11 cellular contexts compared by ENCODE assay signal in the genomic region with DNA sequence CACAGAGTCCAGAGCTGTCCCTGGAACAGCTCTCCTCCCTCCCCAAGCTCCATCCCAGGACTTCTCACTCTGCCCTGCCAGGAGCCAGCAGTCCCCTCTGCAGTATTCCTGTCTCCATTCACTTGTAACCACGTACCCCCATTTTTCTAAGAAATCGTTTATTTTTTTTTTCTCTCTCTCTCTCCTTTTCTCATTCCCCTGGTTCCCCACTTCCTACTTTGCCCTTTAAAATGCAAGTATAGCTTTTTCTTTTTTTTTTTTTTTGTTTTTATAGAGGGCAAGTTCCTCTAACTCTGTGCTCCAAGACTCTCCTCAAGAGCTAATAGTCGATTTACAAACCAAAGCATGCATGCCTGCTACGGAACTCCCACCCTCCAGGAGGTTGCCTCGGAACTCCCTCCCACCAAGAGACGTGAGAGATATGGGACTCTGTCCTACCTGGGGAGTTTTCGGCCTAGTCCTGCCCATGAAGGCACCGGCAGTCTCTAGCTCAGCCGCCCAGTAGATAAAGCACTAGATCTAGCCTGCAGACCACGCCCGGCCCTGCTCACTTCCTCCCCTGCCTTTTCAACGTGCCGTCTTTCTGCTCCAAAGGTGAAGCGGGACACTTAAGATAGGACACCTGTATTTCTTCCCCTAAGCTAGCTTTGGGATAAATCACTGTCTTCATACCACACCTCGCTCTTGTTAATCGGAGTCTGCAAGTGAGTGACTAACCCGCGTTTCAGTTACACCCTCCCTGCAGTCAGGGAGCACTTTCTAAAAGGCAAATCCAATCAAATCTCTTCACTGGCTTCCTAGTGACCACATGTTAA. TPM values are rescaled to one million over a fixed set of nuclear protein-coding genes. Genes with fewer than 3 reads are reported as not detected.
A peak's percentile ranks its signal among the peaks of the same experiment; 100 is the strongest.
DNase-seq lines count a peak whose midpoint lies in the region; ATAC-seq and TF ChIP-seq lines count a peak whose summit lies in the region.
"Had no signal": no experiment of that assay in that cellular context is flagged by ENCODE, and none has a peak within 500 bp of the region (broad histone marks: within the 10 kb centered on the region; RNA-seq: fewer than 3 reads in every experiment).

No MANE protein-coding gene starts in this region.

- intact Hi-C loops in CD14-positive monocyte (cut with micrococcal nuclease): no loop called here
- intact Hi-C loops in IMR-90 (cut with micrococcal nuclease): no loop called here
- intact Hi-C loops in activated CD4-positive, alpha-beta memory T cell treated with anti-CD3 and anti-CD28 coated beads for 36 hours (cut with micrococcal nuclease): no loop called here

- POLR2A ChIA-PET in IMR-90 (lab: Charles Lee; ENCODE audit: unreplicated experiment): interaction anchor here (0.6 kb wide), 1 partner anchor 85 kb away, joined by 3 read pairs; no protein-coding TSS in a partner anchor
- POLR2A ChIA-PET in activated CD4-positive, alpha-beta memory T cell treated with anti-CD3 and anti-CD28 coated beads for 36 hours (lab: Charles Lee): interaction anchor here (0.6 to 0.7 kb wide), 2 partner anchors 25 to 42 kb away, joined by 3 to 5 read pairs; no protein-coding TSS in a partner anchor

- no peaks in the 10 kb centered on the region for H3K4me1 ChIP-seq in IMR-90 (ENCODE audit: control insufficient read depth, insufficient read depth, low read length)
- no peaks in the 10 kb centered on the region for H3K4me1 ChIP-seq in hepatocyte (ENCODE audit: insufficient read depth)
- H3K4me1 ChIP-seq in osteoblast (ENCODE audit: insufficient read depth, low read length): no peaks in the 10 kb centered on the region

- H4K91ac ChIP-seq in IMR-90 (ENCODE audit: insufficient read depth, low read depth, low read length): no peak overlapping the region

- peaks cover 1 to 11% (median 6%) of the 10 kb centered on the region in 3 donors for H3K27me3 Mint-ChIP-seq in CD14-positive monocyte (ENCODE audit: low read depth in 3 of 3)
- no peaks in the 10 kb centered on the region for H3K27me3 Mint-ChIP-seq in activated CD4-positive, alpha-beta memory T cell treated with anti-CD3 and anti-CD28 coated beads for 36 hours

- no peak overlapping the region for H2AK9ac ChIP-seq in IMR-90 (replicated peaks; ENCODE audit: low read depth, low read length, poor library complexity)

- no peak for TF ChIP-seq POLR2A in IMR-90 (IDR thresholded peaks at IDR 0.05; ENCODE audit: low read depth, low read length)

- H2AFZ ChIP-seq in IMR-90 (replicated peaks; ENCODE audit: low read length, poor library complexity) (peak overlapping the region; percentile 69), hepatocyte (no peak overlapping the region), osteoblast (ENCODE audit: low read length) (no peak overlapping the region)

- no peak overlapping the region for H4K8ac ChIP-seq in IMR-90 (ENCODE audit: low read depth in 2 of 2, low read length in 2 of 2)

- H3K36me3 ChIP-seq in IMR-90 (ENCODE audit: control insufficient read depth, insufficient read depth, low read length) (no peaks in the 10 kb centered on the region), hepatocyte (replicated peaks; ENCODE audit: insufficient read depth, low read depth) (no peaks in the 10 kb centered on the region), osteoblast (ENCODE audit: insufficient read depth, low read length) (no peaks in the 10 kb centered on the region)
- H3K36me3 ChIP-seq: BLaER1 treated with 17β-estradiol and CSF1 and Interleukin-3, amounts not matched to agents 10 nM and 100 nM had no signal

- H2BK20ac ChIP-seq in IMR-90 (ENCODE audit: low read depth, low read length): no peak overlapping the region

- H3K27ac ChIP-seq in IMR-90 (ENCODE audit: insufficient read depth, low read length) (no peak overlapping the region), hepatocyte (no peak overlapping the region), osteoblast (ENCODE audit: low read depth, low read length) (no peak overlapping the region)
- H3K27ac ChIP-seq: BLaER1 treated with 17β-estradiol and CSF1 and Interleukin-3, amounts not matched to agents 10 nM and 100 nM had no signal

- no peak overlapping the region for H2BK120ac ChIP-seq in IMR-90 (ENCODE audit: low read depth, low read length)

- no peak overlapping the region for H3K4ac ChIP-seq in IMR-90 (ENCODE audit: low read depth, low read length)

- no peak for TF ChIP-seq CTCF in CD14-positive monocyte (IDR thresholded peaks at IDR 0.05)
- TF ChIP-seq CTCF in IMR-90 (conservative IDR thresholded peaks at IDR 0.05; ENCODE audit: low read depth, low read length): no peak
- TF ChIP-seq CTCF in hepatocyte (IDR thresholded peaks at IDR 0.05; ENCODE audit: poor library complexity): no peak
- TF ChIP-seq CTCF in osteoblast (IDR thresholded peaks at IDR 0.05; ENCODE audit: extremely low read depth, low read depth, low read length): no peak

- H4K20me1 ChIP-seq in IMR-90 (ENCODE audit: insufficient read depth, low read length): no peaks in the 10 kb centered on the region
- no peaks in the 10 kb centered on the region for H4K20me1 ChIP-seq in hepatocyte (ENCODE audit: insufficient read depth, poor library complexity, severe bottlenecking)
- H4K20me1 ChIP-seq in osteoblast (ENCODE audit: insufficient read depth, low read length): no peaks in the 10 kb centered on the region
- H4K20me1 ChIP-seq: BLaER1 treated with 17β-estradiol and CSF1 and Interleukin-3, amounts not matched to agents 10 nM and 100 nM had no signal

- no peaks in the 10 kb centered on the region for H3K79me1 ChIP-seq in IMR-90 (ENCODE audit: low read depth in 1 of 2, low read length in 2 of 2)

- H3K27ac Mint-ChIP-seq in CD14-positive monocyte: peak overlapping the region in 2 of 7 donors; percentile 50 to 57
- no peak overlapping the region for H3K27ac Mint-ChIP-seq in activated CD4-positive, alpha-beta memory T cell treated with anti-CD3 and anti-CD28 coated beads for 36 hours

- H3K56ac ChIP-seq in IMR-90 (ENCODE audit: extremely low read depth, insufficient read depth, low read length): no peak overlapping the region

- in situ Hi-C loops in IMR-90 (cut with MboI; ENCODE audit: low sequenced_read_pairs): no loop called here

- no peak for ATAC-seq in IMR-90 (ENCODE audit: low read depth)
- no peak for ATAC-seq in GM21619 (IDR thresholded peaks at IDR 0.05; ENCODE audit: unreplicated experiment)

- H2AK5ac ChIP-seq in IMR-90 (ENCODE audit: low read depth, low read length): no peak overlapping the region

- no peak overlapping the region for H3K9ac ChIP-seq in IMR-90 (ENCODE audit: low read depth, low read length)
- H3K9ac ChIP-seq: BLaER1 treated with 17β-estradiol and CSF1 and Interleukin-3, amounts not matched to agents 10 nM and 100 nM had no signal

- dilution Hi-C loops in IMR-90 (cut with HindIII; ENCODE audit: low sequenced_read_pairs, unreplicated experiment): no loop called here

- H3K9me3 Mint-ChIP-seq in CD14-positive monocyte: peaks cover 0 to 3% (median 0%) of the 10 kb centered on the region in 7 donors
- no peaks in the 10 kb centered on the region for H3K9me3 Mint-ChIP-seq in activated CD4-positive, alpha-beta memory T cell treated with anti-CD3 and anti-CD28 coated beads for 36 hours

- H3K36me3 Mint-ChIP-seq in CD14-positive monocyte: no peaks in the 10 kb centered on the region
- peaks cover 3% of the 10 kb centered on the region for H3K36me3 Mint-ChIP-seq in activated CD4-positive, alpha-beta memory T cell treated with anti-CD3 and anti-CD28 coated beads for 36 hours

- peak overlapping the region; percentile 68 to 72 for H3K4me3 Mint-ChIP-seq in CD14-positive monocyte
- peak overlapping the region; percentile 17 for H3K4me3 Mint-ChIP-seq in activated CD4-positive, alpha-beta memory T cell treated with anti-CD3 and anti-CD28 coated beads for 36 hours

- BruUV-seq in IMR-90 (replicated peaks; lab: Mats Ljungman, UMichigan): no TSS peak

- no peak overlapping the region for H3K23ac ChIP-seq in IMR-90 (ENCODE audit: low read depth, low read length)

- H3K18ac ChIP-seq in IMR-90 (ENCODE audit: low read depth, low read length): no peak overlapping the region

- DNase-seq in CD14-positive monocyte (ENCODE audit: low spot score): no peak
- DNase-seq in IMR-90: no peak
- DNase-seq in activated CD4-positive, alpha-beta memory T cell treated with anti-CD3 and anti-CD28 coated beads for 36 hours: no peak
- DNase-seq in hepatocyte (ENCODE audit: low spot score): peak; percentile 12
- DNase-seq in COLO829 (ENCODE audit: low spot score): no peak
- no peak for DNase-seq in osteoblast (ENCODE audit: insufficient read length, low spot score, missing footprints)
- DNase-seq in NCI-H1694 treated with DMSO at 0.1 percent for 48 hours (lab: John Stamatoyannopoulos, UW): no peak
- DNase-seq: KG1, NCI-H345 had no signal

- 65% methylated on average over 11 of the region's 18 CpGs; no CpG with 5 or more reads in 1 of the 2 experiments for WGBS in IMR-90 (ENCODE audit: extremely low coverage in 2 of 2, insufficient read length in 1 of 2), 2 experiments
- WGBS in hepatocyte (ENCODE audit: low lambda C conversion rate, missing lambda C conversion rate): 59% methylated on average over 18 of the region's 18 CpGs

- no peak for TF ChIP-seq RAD21 in IMR-90 (IDR thresholded peaks at IDR 0.05; ENCODE audit: low read length)

- H3K4me3 ChIP-seq in IMR-90 (ENCODE audit: insufficient read depth, low read depth, low read length) (no peak overlapping the region), hepatocyte (no peak overlapping the region), osteoblast (ENCODE audit: insufficient read depth, low read length) (no peak overlapping the region)
- H3K4me3 ChIP-seq: BLaER1 treated with 17β-estradiol and CSF1 and Interleukin-3, amounts not matched to agents 10 nM and 100 nM had no signal

- no peak overlapping the region for H3K4me2 ChIP-seq in IMR-90 (ENCODE audit: low read depth, low read length)
- H3K4me2 ChIP-seq in hepatocyte: no peak overlapping the region
- no peak overlapping the region for H3K4me2 ChIP-seq in osteoblast (ENCODE audit: insufficient read depth, low read length)

- H3K9me3 ChIP-seq in IMR-90 (ENCODE audit: control insufficient read depth, insufficient read depth, low read length) (no peaks in the 10 kb centered on the region), hepatocyte (ENCODE audit: low read depth) (no peaks in the 10 kb centered on the region), osteoblast (ENCODE audit: low read depth, low read length) (no peaks in the 10 kb centered on the region)

- peaks cover 12% of the 10 kb centered on the region for H3K4me1 Mint-ChIP-seq in CD14-positive monocyte
- H3K4me1 Mint-ChIP-seq in activated CD4-positive, alpha-beta memory T cell treated with anti-CD3 and anti-CD28 coated beads for 36 hours (ENCODE audit: low read depth): peaks cover 34% of the 10 kb centered on the region

- no peak overlapping the region for H4K5ac ChIP-seq in IMR-90 (ENCODE audit: low read depth, low read length)

- no peak overlapping the region for H2BK5ac ChIP-seq in IMR-90 (ENCODE audit: low read depth, low read length, poor library complexity, severe bottlenecking)

- CTCF ChIA-PET in IMR-90 (lab: Yijun Ruan, JAX): interaction anchor here (1.1 kb wide), 1 partner anchor 102 kb away, joined by 3 read pairs; no protein-coding TSS in a partner anchor
- CTCF ChIA-PET in activated CD4-positive, alpha-beta memory T cell treated with anti-CD3 and anti-CD28 coated beads for 36 hours (lab: Charles Lee): interaction anchor here (0.5 to 1.1 kb wide), 3 partner anchors 10 to 103 kb away, joined by 3 read pairs; no protein-coding TSS in a partner anchor

- H3K9me2 ChIP-seq in hepatocyte (replicated peaks; ENCODE audit: insufficient read depth): no peaks in the 10 kb centered on the region

- H3K14ac ChIP-seq in IMR-90 (replicated peaks; ENCODE audit: low read depth, low read length): no peak overlapping the region

- no peak overlapping the region for H2BK15ac ChIP-seq in IMR-90 (ENCODE audit: low read depth, low read length)

- H3K27me3 ChIP-seq in IMR-90 (ENCODE audit: control insufficient read depth, insufficient read depth, low read length) (peaks cover 2% of the 10 kb centered on the region; the same call in 1 of the 2 replicates), hepatocyte (no peaks in the 10 kb centered on the region), osteoblast (ENCODE audit: insufficient read depth, low read length) (peaks cover 4% of the 10 kb centered on the region)
- H3K27me3 ChIP-seq: BLaER1 treated with 17β-estradiol and CSF1 and Interleukin-3, amounts not matched to agents 10 nM and 100 nM had no signal

- H3K79me2 ChIP-seq in hepatocyte (no peaks in the 10 kb centered on the region), osteoblast (ENCODE audit: insufficient read depth, low read length) (no peaks in the 10 kb centered on the region)

- no peaks in the 10 kb centered on the region for H3K9me1 ChIP-seq in IMR-90 (ENCODE audit: insufficient read depth, low read length)

RNA-seq across cellular contexts. Expression of a gene that starts 27.7 kb away (rescaled TPM):
- polyA plus RNA-seq in CD14-positive monocyte (1 to 10 TPM; 1.1 to 2.6 TPM), IMR-90 (2012; rRNA removed) (0.43 and 0.56 TPM in 2 replicates), hepatocyte (0.08 and 0.40 TPM in 2 replicates)
- total RNA-seq in IMR-90 (2012; rRNA removed) (0.56 and 0.72 TPM in 2 replicates), hepatocyte (0.20 and 1.2 TPM in 2 replicates), osteoblast (under 0.01 TPM in 2 replicates)
- polyA plus RNA-seq in IMR-90 (2012; cell fraction: cytosol; rRNA removed): 0.35 and 0.40 TPM in 2 replicates
- polyA plus RNA-seq in IMR-90 (2012; cell fraction: nucleus; rRNA removed; ENCODE audit: low replicate concordance): 0.09 and 0.31 TPM in 2 replicates
- 10 to 100 TPM; 59.9 to 64.0 TPM for total RNA-seq in activated CD4-positive, alpha-beta memory T cell treated with anti-CD3 and anti-CD28 coated beads for 36 hours

RNA-seq across cellular contexts. Expression of a gene that starts 48.6 kb away (rescaled TPM):
- polyA plus RNA-seq in CD14-positive monocyte: 100 to 1,000 TPM; 353 to 391 TPM
- total RNA-seq in IMR-90 (2012; rRNA removed): 207 and 384 TPM in 2 replicates
- 348 and 357 TPM in 2 replicates for polyA plus RNA-seq in IMR-90 (2012; rRNA removed)
- 108 and 179 TPM in 2 replicates for polyA plus RNA-seq in IMR-90 (2012; cell fraction: cytosol; rRNA removed)
- 19.8 and 112 TPM in 2 replicates for polyA plus RNA-seq in IMR-90 (2012; cell fraction: nucleus; rRNA removed; ENCODE audit: low replicate concordance)
- total RNA-seq in activated CD4-positive, alpha-beta memory T cell treated with anti-CD3 and anti-CD28 coated beads for 36 hours: 100 to 1,000 TPM; 429 to 457 TPM
- 166 and 182 TPM in 2 replicates for total RNA-seq in hepatocyte
- polyA plus RNA-seq in hepatocyte: 395 and 409 TPM in 2 replicates
- 158 and 168 TPM in 2 replicates for total RNA-seq in osteoblast

Comparison
In these comparisons a context has a peak if more than half of its experiments do, and no peak if none do; other contexts are left out.
1. RNA of a gene that starts 27.7 kb away (total RNA-seq): 59.9 to 64.0 TPM in activated CD4-positive, alpha-beta memory T cell treated with anti-CD3 and anti-CD28 coated beads for 36 hours; 0.20 to 1.2 TPM in hepatocyte, 0.56 to 0.72 TPM in IMR-90 and under 0.01 TPM in osteoblast; every median in the first group is over 10 times any median in the second.